ENCODE assay signal across 8 cellular contexts in genomic region chr4:105707783-105708182, GRCh38. TPM values are rescaled to one million over a fixed set of nuclear protein-coding genes. Genes with fewer than 3 reads are reported as not detected.
DNase-seq lines count a peak whose midpoint lies in the region; ATAC-seq and TF ChIP-seq lines count a peak whose summit lies in the region.

No MANE protein-coding gene starts in this region.

- H3K9ac ChIP-seq in SK-N-SH: peak overlapping the region; percentile 76
- H3K9ac ChIP-seq in adipocyte (ENCODE audit: low read length): peak overlapping the region; percentile 93
- H3K9ac ChIP-seq in subcutaneous abdominal adipose tissue (ENCODE audit: low read length in 5 of 5): peak overlapping the region; percentile 87 to 100 (median 96)

- TF ChIP-seq EP300 in SK-N-SH (IDR thresholded peaks at IDR 0.05; ENCODE audit: borderline replicate concordance in 1 of 2, low read depth in 1 of 2, low read length in 1 of 2): no peak

- peaks cover 3 to 14% of the 10 kb centered on the region in 2 experiments for H3K36me3 ChIP-seq in SK-N-SH (replicated peaks in 1 of 2; ENCODE audit: control insufficient read depth in 1 of 2, insufficient read depth in 2 of 2, low read length in 1 of 2)
- H3K36me3 ChIP-seq in adipocyte (ENCODE audit: control insufficient read depth, insufficient read depth, low read length, severe bottlenecking): no peaks in the 10 kb centered on the region
- peaks cover 0 to 7% (median 0%) of the 10 kb centered on the region in 5 donors for H3K36me3 ChIP-seq in subcutaneous abdominal adipose tissue (ENCODE audit: control insufficient read depth in 5 of 5, insufficient read depth in 5 of 5, low read length in 5 of 5)

- peak overlapping the region; percentile 80 for H3K4me2 ChIP-seq in SK-N-SH

- peak overlapping the region; percentile 73 to 97 for H3K4me3 ChIP-seq in SK-N-SH (ENCODE audit: low read depth in 2 of 2, low read length in 1 of 2)
- H3K4me3 ChIP-seq in adipocyte (ENCODE audit: low read length): peak overlapping the region; percentile 95
- peak overlapping the region; percentile 90 to 99 (median 97) for H3K4me3 ChIP-seq in subcutaneous abdominal adipose tissue (ENCODE audit: low read depth in 1 of 5, low read length in 5 of 5)

- WGBS in SK-N-SH (ENCODE audit: low lambda C conversion rate): 19% methylated on average over 7 of the region's 7 CpGs

- no peak for TF ChIP-seq CTCF in SK-N-SH (IDR thresholded peaks at IDR 0.05)

- intact Hi-C loops in left colon (cut with DNase I, micrococcal nuclease): no loop called here

- no peaks in the 10 kb centered on the region for H4K20me1 ChIP-seq in SK-N-SH (ENCODE audit: insufficient read depth)

- POLR2A ChIA-PET in SK-N-SH (lab: Yijun Ruan, JAX): no interaction called here

- no peaks in the 10 kb centered on the region for H3K9me2 ChIP-seq in SK-N-SH

- H3K9me3 ChIP-seq in SK-N-SH (no peaks in the 10 kb centered on the region), adipocyte (ENCODE audit: control insufficient read depth, low read length) (no peaks in the 10 kb centered on the region), subcutaneous abdominal adipose tissue (ENCODE audit: control insufficient read depth in 5 of 5, low read length in 5 of 5) (no peaks in the 10 kb centered on the region)

- H3K27ac ChIP-seq in SK-N-SH (ENCODE audit: low read depth in 2 of 2, low read length in 1 of 2) (peak overlapping the region; percentile 81 to 90; a peak in 3 of 4 replicates), subcutaneous abdominal adipose tissue (ENCODE audit: low read depth, low read length) (peak overlapping the region; percentile 91)

- no peak for DNase-seq in SK-N-SH
- DNase-seq in adipocyte (ENCODE audit: low read depth): peak; percentile 28
- DNase-seq in left colon: no peak
- no peak for DNase-seq in GM03348 (ENCODE audit: low spot score)
- no peak for DNase-seq in cerebellar cortex (ENCODE audit: low spot score)
- no peak for DNase-seq in nucleus accumbens (lab: John Stamatoyannopoulos, UW)

- H2AFZ ChIP-seq in SK-N-SH (ENCODE audit: low read depth): peak overlapping the region; percentile 90

- CTCF ChIA-PET in SK-N-SH (lab: Yijun Ruan, JAX): interaction anchor here (1.7 kb wide), 1 partner anchor 234 kb away, joined by 6 read pairs; the partner anchor contains the start of gene PPA2

- H3K4me1 ChIP-seq in SK-N-SH (ENCODE audit: control insufficient read depth in 1 of 2, insufficient read depth in 2 of 2, low read depth in 1 of 2, low read length in 1 of 2): peaks cover 12 to 18% of the 10 kb centered on the region in 2 experiments; a peak in 2 of 4 replicates
- peaks cover 15% of the 10 kb centered on the region for H3K4me1 ChIP-seq in adipocyte (ENCODE audit: control insufficient read depth, insufficient read depth, low read length)
- peaks cover 4 to 27% (median 19%) of the 10 kb centered on the region in 5 donors for H3K4me1 ChIP-seq in subcutaneous abdominal adipose tissue (ENCODE audit: control insufficient read depth in 5 of 5, insufficient read depth in 5 of 5, low read length in 5 of 5)

- TF ChIP-seq RAD21 in SK-N-SH (IDR thresholded peaks at IDR 0.05; ENCODE audit: low read length): no peak

- no peak for ATAC-seq in SK-N-SH treated with all-trans-retinoic acid at 6 μM for 48 hours
- ATAC-seq in left colon: peak; percentile 51

- peaks cover 94% of the 10 kb centered on the region for H3K79me2 ChIP-seq in SK-N-SH (ENCODE audit: insufficient read depth)

- H3F3A ChIP-seq in SK-N-SH (replicated peaks; ENCODE audit: insufficient read depth): peaks cover 17% of the 10 kb centered on the region

- H3K27me3 ChIP-seq in SK-N-SH (ENCODE audit: insufficient read depth): no peaks in the 10 kb centered on the region
- H3K27me3 ChIP-seq in adipocyte (replicated peaks; ENCODE audit: control insufficient read depth, insufficient read depth, low read length): no peaks in the 10 kb centered on the region
- H3K27me3 ChIP-seq in subcutaneous abdominal adipose tissue (ENCODE audit: control insufficient read depth in 5 of 5, insufficient read depth in 4 of 5, low read length in 5 of 5): no peaks in the 10 kb centered on the region

TF ChIP-seq in SK-N-SH, 30 proteins besides CTCF, POLR2A, EP300 and RAD21 (continues in another document):
- TF ChIP-seq CHD2 (IDR thresholded peaks at IDR 0.05; ENCODE audit: low read length, partially characterized antibody) (no peak), YY1 (IDR thresholded peaks at IDR 0.05; ENCODE audit: low read depth) (no peak), JUND (IDR thresholded peaks at IDR 0.05) (no peak), NFIC (IDR thresholded peaks at IDR 0.05; ENCODE audit: borderline replicate concordance) (no peak), GATA2 (CRISPR knock-in tag; IDR thresholded peaks at IDR 0.05) (no peak), GABPA (IDR thresholded peaks at IDR 0.05; ENCODE audit: low read depth) (no peak), SMC3 (IDR thresholded peaks at IDR 0.05; ENCODE audit: low read depth, low read length) (no peak), RXRA (IDR thresholded peaks at IDR 0.05; ENCODE audit: borderline replicate concordance, low read depth) (no peak), ELF1 (IDR thresholded peaks at IDR 0.05) (no peak)
- TF ChIP-seq, protein P1, sequence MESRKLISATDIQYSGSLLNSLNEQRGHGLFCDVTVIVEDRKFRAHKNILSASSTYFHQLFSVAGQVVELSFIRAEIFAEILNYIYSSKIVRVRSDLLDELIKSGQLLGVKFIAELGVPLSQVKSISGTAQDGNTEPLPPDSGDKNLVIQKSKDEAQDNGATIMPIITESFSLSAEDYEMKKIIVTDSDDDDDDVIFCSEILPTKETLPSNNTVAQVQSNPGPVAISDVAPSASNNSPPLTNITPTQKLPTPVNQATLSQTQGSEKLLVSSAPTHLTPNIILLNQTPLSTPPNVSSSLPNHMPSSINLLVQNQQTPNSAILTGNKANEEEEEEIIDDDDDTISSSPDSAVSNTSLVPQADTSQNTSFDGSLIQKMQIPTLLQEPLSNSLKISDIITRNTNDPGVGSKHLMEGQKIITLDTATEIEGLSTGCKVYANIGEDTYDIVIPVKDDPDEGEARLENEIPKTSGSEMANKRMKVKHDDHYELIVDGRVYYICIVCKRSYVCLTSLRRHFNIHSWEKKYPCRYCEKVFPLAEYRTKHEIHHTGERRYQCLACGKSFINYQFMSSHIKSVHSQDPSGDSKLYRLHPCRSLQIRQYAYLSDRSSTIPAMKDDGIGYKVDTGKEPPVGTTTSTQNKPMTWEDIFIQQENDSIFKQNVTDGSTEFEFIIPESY (IDR thresholded peaks at IDR 0.05; ENCODE audit: borderline replicate concordance, low read depth): no peak

TF ChIP-seq in SK-N-SH treated with all-trans-retinoic acid at 6 μM for 48 hours, 23 proteins besides CTCF, POLR2A, EP300 and RAD21 (continues in another document):
- no peak for TF ChIP-seq CSRNP3 (CRISPR knock-in tag; IDR thresholded peaks at IDR 0.05)
- no peak for TF ChIP-seq ZNF8 (CRISPR knock-in tag; IDR thresholded peaks at IDR 0.05)
- no peak for TF ChIP-seq ESRRG (CRISPR knock-in tag; IDR thresholded peaks at IDR 0.05)
- TF ChIP-seq GLIS3 (CRISPR knock-in tag; IDR thresholded peaks at IDR 0.05): no peak
- no peak for TF ChIP-seq CSDC2 (CRISPR knock-in tag; IDR thresholded peaks at IDR 0.05)
- TF ChIP-seq ZFP30 (CRISPR knock-in tag; IDR thresholded peaks at IDR 0.05): no peak
- no peak for TF ChIP-seq OSR1 (CRISPR knock-in tag; IDR thresholded peaks at IDR 0.05)
- TF ChIP-seq PPARA (CRISPR knock-in tag; IDR thresholded peaks at IDR 0.05; ENCODE audit: borderline replicate concordance): no peak
- TF ChIP-seq RARB (CRISPR knock-in tag; IDR thresholded peaks at IDR 0.05): no peak
- no peak for TF ChIP-seq TCF4 (CRISPR knock-in tag; IDR thresholded peaks at IDR 0.05; ENCODE audit: borderline replicate concordance)
- TF ChIP-seq ZNF70 (CRISPR knock-in tag; IDR thresholded peaks at IDR 0.05): no peak
- no peak for TF ChIP-seq ISL1 (CRISPR knock-in tag; IDR thresholded peaks at IDR 0.05)

RNA-seq across cellular contexts. Expression of gene INTS12, which starts 0.7 kb away (rescaled TPM):
- 25.1 and 31.3 TPM in 2 replicates for polyA plus RNA-seq in SK-N-SH (2012; rRNA removed)
- polyA plus RNA-seq in SK-N-SH (2012; cell fraction: cytosol; rRNA removed): 28.1 and 31.3 TPM in 2 replicates
- 19.9 and 27.7 TPM in 2 replicates for polyA plus RNA-seq in SK-N-SH (2012; cell fraction: nucleus; rRNA removed)
- total RNA-seq in left colon: 10 to 100 TPM; 13.2 to 15.2 TPM

RNA-seq across cellular contexts. Expression of gene GSTCD, which starts 0.8 kb away (rescaled TPM):
- 4.8 and 7.1 TPM in 2 replicates for polyA plus RNA-seq in SK-N-SH (2012; rRNA removed)
- 6.7 and 7.3 TPM in 2 replicates for polyA plus RNA-seq in SK-N-SH (2012; cell fraction: cytosol; rRNA removed)
- 6.2 and 6.6 TPM in 2 replicates for polyA plus RNA-seq in SK-N-SH (2012; cell fraction: nucleus; rRNA removed)
- 1 to 10 TPM; 6.4 to 7.8 TPM for total RNA-seq in left colon
